In the genomic region with DNA sequence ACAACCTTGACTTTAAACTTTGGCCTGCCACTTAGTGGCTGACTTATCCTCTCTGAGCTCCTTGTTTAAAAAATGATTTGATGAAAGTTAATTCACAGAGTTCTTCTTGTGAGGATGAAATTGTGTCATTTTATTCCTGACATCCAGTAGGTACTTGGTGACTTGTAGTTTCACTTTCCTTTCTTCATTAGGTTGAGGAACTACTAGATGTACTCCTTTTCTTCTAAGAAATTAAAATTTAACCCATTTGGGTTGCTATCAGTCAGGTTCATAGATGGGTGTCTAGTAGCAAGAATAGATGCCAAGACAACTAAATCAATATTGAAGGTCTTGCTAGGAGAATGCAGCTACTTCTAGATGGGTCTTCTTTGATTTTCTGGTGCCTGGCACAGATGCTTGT, we compare ENCODE assay signal across 8 cellular contexts. TPM values are rescaled to one million over a fixed set of nuclear protein-coding genes. Genes with fewer than 3 reads are reported as not detected.
A peak's percentile ranks its signal among the peaks of the same experiment; 100 is the strongest.
DNase-seq lines count a peak whose midpoint lies in the region; ATAC-seq, FAIRE-seq and TF ChIP-seq lines count a peak whose summit lies in the region.

No MANE protein-coding gene starts in this region.

- no peak overlapping the region for H3K4me2 ChIP-seq in mesenchymal stem cell (ENCODE audit: low read length, poor library complexity, severe bottlenecking)

- TF ChIP-seq CTCF in GM06990 (IDR thresholded peaks at IDR 0.05; ENCODE audit: insufficient read depth, low read length, poor library complexity, severe bottlenecking) (no peak), lower leg skin (IDR thresholded peaks at IDR 0.05) (no peak)

- no peak overlapping the region for H2AFZ ChIP-seq in mesenchymal stem cell (ENCODE audit: low read depth, low read length)

- H3K9me3 ChIP-seq in mesenchymal stem cell (ENCODE audit: control insufficient read depth, low read length), result no peaks in the 10 kb centered on the region

- H4K91ac ChIP-seq in mesenchymal stem cell (ENCODE audit: low read length), result no peak overlapping the region

- H2AK5ac ChIP-seq in mesenchymal stem cell (ENCODE audit: low read length, severe bottlenecking), result no peak overlapping the region

- H3K27me3 ChIP-seq in GM06990 (replicated peaks; ENCODE audit: control insufficient read depth, insufficient read depth, low read length) (no peaks in the 10 kb centered on the region), mesenchymal stem cell (ENCODE audit: control insufficient read depth in 1 of 2, insufficient read depth in 1 of 2, low read length in 2 of 2) (no peaks in the 10 kb centered on the region)

- intact Hi-C loops in lower leg skin (cut with DNase I; ENCODE audit: low total_unique reads), result no loop called here

- no peak overlapping the region for H2BK5ac ChIP-seq in mesenchymal stem cell (ENCODE audit: low read depth, low read length, poor library complexity, severe bottlenecking)

- no peak overlapping the region for H3K27ac ChIP-seq in mesenchymal stem cell (ENCODE audit: low read length, poor library complexity, severe bottlenecking)

- H3K36me3 ChIP-seq in GM06990 (ENCODE audit: control insufficient read depth, insufficient read depth, low read length) (no peaks in the 10 kb centered on the region), mesenchymal stem cell (ENCODE audit: control insufficient read depth in 1 of 2, insufficient read depth in 2 of 2, low read depth in 1 of 2, low read length in 2 of 2) (peaks cover 0 to 10% of the 10 kb centered on the region in 2 experiments)

- H3K4me3 ChIP-seq in GM06990 (replicated peaks; ENCODE audit: low read depth, low read length) (peak overlapping the region; percentile 19), mesenchymal stem cell (ENCODE audit: insufficient read depth in 1 of 2, low read depth in 1 of 2, low read length in 2 of 2) (peak overlapping the region in 1 of 2 experiments; percentile 41), lower leg skin (ENCODE audit: low read depth, poor library complexity, severe bottlenecking) (no peak overlapping the region)

- H3K14ac ChIP-seq in mesenchymal stem cell (ENCODE audit: low read length in 2 of 2), result no peak overlapping the region

- DNase-seq in GM06990 (ENCODE audit: extremely low read depth, insufficient read length) (peak; percentile 32), RPMI8226 (peak; percentile 11), mesenchymal stem cell (peak; percentile 48), GM12891 (ENCODE audit: insufficient read length, low spot score) (no peak), lower leg skin (ENCODE audit: low spot score in 2 of 2) (no peak), pons (ENCODE audit: low spot score) (no peak)

- peak overlapping the region; percentile 17 for H3K9ac ChIP-seq in mesenchymal stem cell (ENCODE audit: low read length)

- peaks cover 3% of the 10 kb centered on the region for H3K4me1 ChIP-seq in mesenchymal stem cell (ENCODE audit: control insufficient read depth, insufficient read depth, low read depth, low read length)

- H4K8ac ChIP-seq in mesenchymal stem cell (ENCODE audit: low read length), result no peak overlapping the region

- FAIRE-seq in GM12891 (lab: Jason Lieb, UNC), result no peak

- H3K18ac ChIP-seq in mesenchymal stem cell (ENCODE audit: low read depth in 1 of 2, low read length in 2 of 2), result no peak overlapping the region

- peak; percentile 9 for ATAC-seq in GM21717 (IDR thresholded peaks at IDR 0.05; ENCODE audit: unreplicated experiment)
- no peak for ATAC-seq in GM18868 (IDR thresholded peaks at IDR 0.05; ENCODE audit: unreplicated experiment)

- no peak overlapping the region for H2BK120ac ChIP-seq in mesenchymal stem cell (ENCODE audit: low read depth, low read length)

- no peak overlapping the region for H2BK12ac ChIP-seq in mesenchymal stem cell (ENCODE audit: low read length in 2 of 2)

- H3K79me1 ChIP-seq in mesenchymal stem cell (replicated peaks; ENCODE audit: low read length, poor library complexity, severe bottlenecking), result peaks cover 20% of the 10 kb centered on the region

- no peak overlapping the region for H3K23ac ChIP-seq in mesenchymal stem cell (ENCODE audit: low read length in 2 of 2)

- H3K4ac ChIP-seq in mesenchymal stem cell (ENCODE audit: low read depth in 1 of 2, low read length in 2 of 2), result no peak overlapping the region

- H2BK15ac ChIP-seq in mesenchymal stem cell (ENCODE audit: low read depth, poor library complexity, severe bottlenecking), result no peak overlapping the region

- TF ChIP-seq POLR2A in GM12891 (IDR thresholded peaks at IDR 0.05; ENCODE audit: low read depth, low read length) (no peak), lower leg skin (IDR thresholded peaks at IDR 0.05) (no peak)

TF ChIP-seq in GM12891, 5 proteins besides CTCF, POLR2A, EP300 and RAD21:
- no peak for TF ChIP-seq PAX5 (IDR thresholded peaks at IDR 0.05; ENCODE audit: insufficient read depth, low read length, severe bottlenecking)
- no peak for TF ChIP-seq TAF1 (IDR thresholded peaks at IDR 0.05; ENCODE audit: low read depth, low read length)
- TF ChIP-seq SPI1 (IDR thresholded peaks at IDR 0.05; ENCODE audit: low read depth, low read length), result no peak
- no peak for TF ChIP-seq POLR2AphosphoS5 (IDR thresholded peaks at IDR 0.05; ENCODE audit: low read depth, low read length)
- no peak for TF ChIP-seq POU2F2 (IDR thresholded peaks at IDR 0.05; ENCODE audit: low read depth, low read length)
TF ChIP-seq in GM12891: peak in this region for 0.

RNA-seq across cellular contexts. Expression of a gene that starts 5.2 kb away (rescaled TPM):
- 11.5 TPM for polyA plus RNA-seq in mesenchymal stem cell (2013, experiment 1 of 2)
- 12.7 TPM for polyA plus RNA-seq in mesenchymal stem cell (2013, experiment 2 of 2)
- 1.6 TPM for polyA plus RNA-seq in GM12891 (2012; ENCODE audit: low read depth, missing spikeins)
- total RNA-seq in lower leg skin, result 10 to 100 TPM; 35.4 to 52.1 (median 42.1) TPM

RNA-seq across cellular contexts. Expression of a gene that starts 33.4 kb away (rescaled TPM):
- polyA plus RNA-seq in mesenchymal stem cell (2013, experiment 1 of 2), result 2,527 TPM
- polyA plus RNA-seq in mesenchymal stem cell (2013, experiment 2 of 2), result 2,464 TPM
- 5,041 TPM for polyA plus RNA-seq in GM12891 (2012; ENCODE audit: low read depth, missing spikeins)
- 1,000 to 10,000 TPM; 2,087 to 2,833 (median 2,394) TPM for total RNA-seq in lower leg skin

RNA-seq across cellular contexts. Expression of a gene that starts 33.5 kb away (rescaled TPM):
- 6.8 TPM for polyA plus RNA-seq in mesenchymal stem cell (2013, experiment 1 of 2)
- 7.0 TPM for polyA plus RNA-seq in mesenchymal stem cell (2013, experiment 2 of 2)
- 5.7 TPM for polyA plus RNA-seq in GM12891 (2012; ENCODE audit: low read depth, missing spikeins)
- total RNA-seq in lower leg skin, result 10 to 100 TPM in 2 of 4 donors, 1 to 10 TPM in 2; 6.6 to 10.5 (median 9.0) TPM

Comparison
In these comparisons a context has a peak if more than half of its experiments do, and no peak if none do; other contexts are left out.
1. DNase-seq: peak in GM06990 (single experiment), RPMI8226 (single experiment) and mesenchymal stem cell (single experiment); none in GM12891 (single experiment), lower leg skin (0 of 2) and pons (single experiment).